Comparison of ENCODE assay signal across 10 cellular contexts in genomic region chr17:68288804-68289203, GRCh38.
DNase-seq lines count a peak whose midpoint lies in the region.
"Had no signal": no experiment of that assay in that cellular context is flagged by ENCODE, and none has a peak within 500 bp of the region (broad histone marks: within the 10 kb centered on the region; RNA-seq: fewer than 3 reads in every experiment).

No MANE protein-coding gene starts in this region.

- H3K4me3 ChIP-seq in skin epidermis = peak overlapping the region in 2 of 7 experiments; percentile 74 to 76

- peak overlapping the region in 13 of 21 experiments; percentile 18 to 99 (median 89) for H3K27ac ChIP-seq in skin epidermis
- no peak overlapping the region for H3K27ac ChIP-seq in caudate nucleus (ENCODE audit: low read depth, low read length)

- DNase-seq in SIG-M5 treated with dmso at 0.1 percent for 504 hours (lab: John Stamatoyannopoulos, UW; ENCODE audit: unreplicated experiment) (peak; percentile 82), SIG-M5 (lab: John Stamatoyannopoulos, UW) (no peak), NAMALWA (ENCODE audit: low spot score) (peak; percentile 84), cerebellar cortex (ENCODE audit: low spot score) (peak; percentile 45), caudate nucleus (lab: John Stamatoyannopoulos, UW) (no peak), kidney glomerular epithelial cell (lab: John Stamatoyannopoulos, UW) (no peak), NCI-H69 (lab: John Stamatoyannopoulos, UW) (no peak)
- DNase-seq: effector CD8-positive, alpha-beta T cell; left cardiac atrium had no signal

Comparison
In these comparisons a context has a peak if more than half of its experiments do, and no peak if none do; other contexts are left out.
1. DNase-seq: peak in SIG-M5 treated with dmso at 0.1 percent for 504 hours (single experiment), NAMALWA (single experiment) and cerebellar cortex (single experiment); none in SIG-M5 (single experiment), caudate nucleus (0 of 61), kidney glomerular epithelial cell (single experiment) and NCI-H69 (single experiment).